ENCODE assay signal across 9 cellular contexts in genomic region chr3:165837058-165837525, GRCh38. TPM values are rescaled to one million over a fixed set of nuclear protein-coding genes. Genes with fewer than 3 reads are reported as not detected.
DNase-seq lines count a peak whose midpoint lies in the region; ATAC-seq and TF ChIP-seq lines count a peak whose summit lies in the region.
"Had no signal": no experiment of that assay in that cellular context is flagged by ENCODE, and none has a peak within 500 bp of the region (broad histone marks: within the 10 kb centered on the region; RNA-seq: fewer than 3 reads in every experiment).

TSS of gene BCHE (minus strand) at chr3:165837423. CDS start at chr3:165831033, 6,390 bp downstream.

- peak; percentile 69 for ATAC-seq in Right ventricle myocardium inferior
- ATAC-seq in left colon, result no peak
- ATAC-seq in GM19397 (IDR thresholded peaks at IDR 0.05; ENCODE audit: unreplicated experiment), result no peak
- ATAC-seq in HG02884 (IDR thresholded peaks at IDR 0.05; ENCODE audit: unreplicated experiment), result no peak

- no peaks in the 10 kb centered on the region for H3K9me3 ChIP-seq in uterus
- H3K9me3 ChIP-seq: BLaER1 had no signal

- intact Hi-C loops in Right ventricle myocardium inferior (cut with DNase I), result no loop called here
- intact Hi-C loops in cardiac septum (cut with DNase I), result no loop called here
- intact Hi-C loops in left colon (cut with DNase I, micrococcal nuclease), result no loop called here
- intact Hi-C loops in uterus (cut with DNase I; ENCODE audit: low total_unique reads), result no loop called here

- H3K36me3 ChIP-seq in uterus, result no peaks in the 10 kb centered on the region
- H3K36me3 ChIP-seq: BLaER1 had no signal

- peak in 1 of 2 donors; percentile 22 for TF ChIP-seq POLR2A in uterus (IDR thresholded peaks at IDR 0.05)

- H3K4me3 ChIP-seq in cardiac fibroblast (replicated peaks in 1 of 2; ENCODE audit: low read depth in 2 of 2, low read length in 2 of 2) (peak within 1 kb of the TSS; percentile 11 to 38), uterus (peak within 1 kb of the TSS; percentile 22 to 32)
- H3K4me3 ChIP-seq: BLaER1 had no signal

- H3K27me3 ChIP-seq in uterus, result no peaks in the 10 kb centered on the region
- H3K27me3 ChIP-seq: BLaER1 had no signal

- DNase-seq in Right ventricle myocardium inferior (ENCODE audit: missing footprints) (no peak), cardiac septum (ENCODE audit: low spot score) (no peak), cardiac fibroblast (ENCODE audit: low read depth in 2 of 2) (peak; percentile 75 to 78), left colon (peak; percentile 4 to 32), uterus (peak; percentile 40 to 52)
- DNase-seq in activated effector memory CD4-positive, alpha-beta T cell treated with anti-CD3 and anti-CD28 coated beads, Interleukin-2, amount 50 U/mL, for 16 hours, result no peak

- TF ChIP-seq CTCF in cardiac fibroblast (IDR thresholded peaks at IDR 0.05; ENCODE audit: low read depth, low read length) (no peak), uterus (IDR thresholded peaks at IDR 0.05) (no peak)

- no peaks in the 10 kb centered on the region for H3K4me1 ChIP-seq in uterus
- H3K4me1 ChIP-seq: BLaER1 had no signal

- H3K27ac ChIP-seq in uterus, result peak within 1 kb of the TSS in 1 of 2 donors; percentile 4
- H3K27ac ChIP-seq: BLaER1 had no signal

RNA-seq across cellular contexts. Expression of gene BCHE, which starts in this region (rescaled TPM):
- total RNA-seq in Right ventricle myocardium inferior (5.5 TPM), cardiac septum (0.81 TPM), left colon (1 to 10 TPM in 1 of 2 donors, under 1 TPM in 1; 0.37 to 4.2 TPM), uterus (100 to 1,000 TPM in 1 of 4 donors, 10 to 100 TPM in 2, 1 to 10 TPM in 1; 9.7 to 252 (median 33.4) TPM)

Comparison
In these comparisons a context has a peak if more than half of its experiments do, and no peak if none do; other contexts are left out.
1. DNase-seq: peak in cardiac fibroblast (2 of 2), left colon (2 of 2) and uterus (2 of 2); none in Right ventricle myocardium inferior (single experiment), cardiac septum (single experiment) and activated effector memory CD4-positive, alpha-beta T cell treated with anti-CD3 and anti-CD28 coated beads, Interleukin-2, amount 50 U/mL, for 16 hours (single experiment).